Comparison of ENCODE assay signal across 17 cellular contexts in genomic region chr4:80192937-80193336, GRCh38. TPM values are rescaled to one million over a fixed set of nuclear protein-coding genes. Genes with fewer than 3 reads are reported as not detected.
DNase-seq lines count a peak whose midpoint lies in the region; ATAC-seq and TF ChIP-seq lines count a peak whose summit lies in the region.
"Had no signal": no experiment of that assay in that cellular context is flagged by ENCODE, and none has a peak within 500 bp of the region (broad histone marks: within the 10 kb centered on the region; RNA-seq: fewer than 3 reads in every experiment).

No MANE protein-coding gene starts in this region.

- peaks cover 26% of the 10 kb centered on the region for H3K36me3 Mint-ChIP-seq in activated CD4-positive, alpha-beta T cell treated with anti-CD3 and anti-CD28 coated beads, Interleukin-2, amount 10 ng/mL, durations not matched to agents 24 days and 14 days (ENCODE audit: low read depth)
- H3K36me3 Mint-ChIP-seq in CD14-positive monocyte: peaks cover 0 to 4% of the 10 kb centered on the region in 2 donors

- H3K4me1 Mint-ChIP-seq in activated CD4-positive, alpha-beta T cell treated with anti-CD3 and anti-CD28 coated beads, Interleukin-2, amount 10 ng/mL, durations not matched to agents 24 days and 14 days: peaks cover 10% of the 10 kb centered on the region
- peaks cover 29% of the 10 kb centered on the region for H3K4me1 Mint-ChIP-seq in CD14-positive monocyte

- CTCF ChIA-PET in RWPE1 (lab: Yijun Ruan, JAX): no interaction called here

- no peak overlapping the region for H3K27ac ChIP-seq in RWPE1
- H3K27ac ChIP-seq: 22Rv1, transverse colon had no signal

- ATAC-seq in GM19023 (IDR thresholded peaks at IDR 0.05; ENCODE audit: unreplicated experiment): no peak
- ATAC-seq: activated CD8-positive, alpha-beta T cell treated with anti-CD3 and anti-CD28 coated beads for 36 hours; mucosa of descending colon had no signal

- DNase-seq in activated CD4-positive, alpha-beta T cell treated with anti-CD3 and anti-CD28 coated beads, Interleukin-2, amount 10 ng/mL, durations not matched to agents 24 days and 14 days: peak; percentile 14
- no peak for DNase-seq in activated CD4-positive, alpha-beta T cell treated with anti-CD3 and anti-CD28 coated beads, Interleukin-2, amount 50 U/mL, for 1 hour
- DNase-seq in T1000 (lab: John Stamatoyannopoulos, UW) (peak; percentile 16), fibroblast of villous mesenchyme (ENCODE audit: low read depth) (peak; percentile 83), stromal cell of bone marrow (ENCODE audit: low read depth) (peak; percentile 96), CD14-positive monocyte (ENCODE audit: low spot score) (no peak), RWPE1 (ENCODE audit: low spot score) (no peak)
- DNase-seq: activated CD8-positive, alpha-beta T cell treated with anti-CD3 and anti-CD28 coated beads for 36 hours; mucosa of descending colon; NCI-H2029 treated with DMSO at 0.1 percent for 48 hours; NCI-H69; sigmoid colon; stimulated activated CD4-positive, alpha-beta T cell treated with anti-CD3 and anti-CD28 coated beads, Interleukin-2, amount 100 ng/mL, for 48 hours; transverse colon had no signal

- no peak overlapping the region for H3K4me3 ChIP-seq in fibroblast of villous mesenchyme (ENCODE audit: low read depth, low read length)
- H3K4me3 ChIP-seq: mucosa of descending colon, sigmoid colon, transverse colon had no signal

- TF ChIP-seq CTCF in fibroblast of villous mesenchyme (IDR thresholded peaks at IDR 0.05; ENCODE audit: insufficient read depth, low read depth, low read length): no peak
- no peak for TF ChIP-seq CTCF in CD14-positive monocyte (IDR thresholded peaks at IDR 0.05)
- no peak for TF ChIP-seq CTCF in RWPE1 (conservative IDR thresholded peaks at IDR 0.05; ENCODE audit: low read depth)

- H3K4me3 Mint-ChIP-seq in activated CD4-positive, alpha-beta T cell treated with anti-CD3 and anti-CD28 coated beads, Interleukin-2, amount 10 ng/mL, durations not matched to agents 24 days and 14 days: no peak overlapping the region
- H3K4me3 Mint-ChIP-seq in CD14-positive monocyte: no peak overlapping the region
- H3K4me3 Mint-ChIP-seq: activated CD8-positive, alpha-beta T cell treated with anti-CD3 and anti-CD28 coated beads for 36 hours; activated T-helper 1 cell treated with anti-CD3 and anti-CD28 coated beads, Interleukin-12 subunit alpha, Interleukin-12 subunit beta, Interleukin-2, Interleukin-4 antibody, amounts not matched to agents 30 ng/mL and 10 ng/mL and 1 ng/mL, durations not matched to agents 14 hours and 24 hours and 36 hours had no signal

- intact Hi-C loops in activated CD4-positive, alpha-beta T cell treated with anti-CD3 and anti-CD28 coated beads, Interleukin-2, amount 10 ng/mL, durations not matched to agents 24 days and 14 days (cut with micrococcal nuclease): no loop called here
- intact Hi-C loops in CD14-positive monocyte (cut with micrococcal nuclease): no loop called here

- no peaks in the 10 kb centered on the region for H3K9me3 Mint-ChIP-seq in activated CD4-positive, alpha-beta T cell treated with anti-CD3 and anti-CD28 coated beads, Interleukin-2, amount 10 ng/mL, durations not matched to agents 24 days and 14 days
- H3K9me3 Mint-ChIP-seq in CD14-positive monocyte: peaks cover 0 to 11% (median 2%) of the 10 kb centered on the region in 7 donors
- H3K9me3 Mint-ChIP-seq: activated CD8-positive, alpha-beta T cell treated with anti-CD3 and anti-CD28 coated beads for 36 hours; activated T-helper 1 cell treated with anti-CD3 and anti-CD28 coated beads, Interleukin-12 subunit alpha, Interleukin-12 subunit beta, Interleukin-2, Interleukin-4 antibody, amounts not matched to agents 30 ng/mL and 10 ng/mL and 1 ng/mL, durations not matched to agents 14 hours and 24 hours and 36 hours had no signal

- POLR2A ChIA-PET in RWPE1 (lab: Yijun Ruan, JAX; ENCODE audit: low non-redundant PET): no interaction called here

- H3K27me3 Mint-ChIP-seq in activated CD4-positive, alpha-beta T cell treated with anti-CD3 and anti-CD28 coated beads, Interleukin-2, amount 10 ng/mL, durations not matched to agents 24 days and 14 days: peaks cover 50% of the 10 kb centered on the region
- H3K27me3 Mint-ChIP-seq in CD14-positive monocyte (ENCODE audit: low read depth in 3 of 3): peaks cover 30 to 32% (median 31%) of the 10 kb centered on the region in 3 donors

- no peak overlapping the region for H3K27ac Mint-ChIP-seq in activated CD4-positive, alpha-beta T cell treated with anti-CD3 and anti-CD28 coated beads, Interleukin-2, amount 10 ng/mL, durations not matched to agents 24 days and 14 days
- no peak overlapping the region for H3K27ac Mint-ChIP-seq in CD14-positive monocyte
- H3K27ac Mint-ChIP-seq: activated CD8-positive, alpha-beta T cell treated with anti-CD3 and anti-CD28 coated beads for 36 hours; activated T-helper 1 cell treated with anti-CD3 and anti-CD28 coated beads, Interleukin-12 subunit alpha, Interleukin-12 subunit beta, Interleukin-2, Interleukin-4 antibody, amounts not matched to agents 30 ng/mL and 10 ng/mL and 1 ng/mL, durations not matched to agents 14 hours and 24 hours and 36 hours had no signal

RNA-seq across cellular contexts. Expression of gene PRDM8, which starts 4.4 kb away (rescaled TPM):
- total RNA-seq in activated CD4-positive, alpha-beta T cell treated with anti-CD3 and anti-CD28 coated beads, Interleukin-2, amount 10 ng/mL, durations not matched to agents 24 days and 14 days: 3.6 and 4.6 TPM in 2 replicates
- 7.3 and 7.7 TPM in 2 replicates for total RNA-seq in fibroblast of villous mesenchyme
- under 1 TPM; 0.22 to 0.23 TPM for polyA plus RNA-seq in CD14-positive monocyte

Comparison
In these comparisons a context has a peak if more than half of its experiments do, and no peak if none do; other contexts are left out.
1. DNase-seq: peak in activated CD4-positive, alpha-beta T cell treated with anti-CD3 and anti-CD28 coated beads, Interleukin-2, amount 10 ng/mL, durations not matched to agents 24 days and 14 days (single experiment), T1000 (single experiment), fibroblast of villous mesenchyme (single experiment) and stromal cell of bone marrow (single experiment); none in activated CD4-positive, alpha-beta T cell treated with anti-CD3 and anti-CD28 coated beads, Interleukin-2, amount 50 U/mL, for 1 hour (single experiment), CD14-positive monocyte (single experiment) and RWPE1 (single experiment).